In the genomic region with DNA sequence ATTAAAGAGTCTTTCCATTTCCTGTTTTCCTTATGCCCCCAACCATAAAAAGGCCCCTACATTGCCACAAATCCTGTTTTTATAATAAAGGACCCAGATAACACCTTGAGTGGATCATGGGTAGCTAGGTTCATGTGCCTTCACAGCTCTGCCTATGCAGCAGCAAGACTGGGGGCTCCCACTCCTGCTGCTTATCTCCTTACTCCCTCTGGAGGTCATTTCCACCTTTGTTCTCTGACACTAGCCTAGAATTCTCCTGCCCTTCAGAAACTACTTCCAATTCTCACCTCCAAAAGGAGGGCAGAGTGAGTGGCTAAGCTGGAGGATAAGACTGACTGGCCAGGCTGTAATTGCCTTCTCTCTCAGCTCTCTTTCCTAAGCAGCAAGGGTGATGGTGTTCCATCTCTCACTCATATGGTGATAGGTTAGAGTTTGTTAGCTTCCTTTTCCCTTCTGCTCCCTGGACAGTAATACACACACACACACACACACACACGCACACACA, we compare ENCODE assay signal across 1 cellular context.
TF ChIP-seq lines count a peak whose summit lies in the region.

No MANE protein-coding gene starts in this region.

TF ChIP-seq in WTC11, 78 proteins besides CTCF, POLR2A, EP300 and RAD21 (continued from another document):
- TF ChIP-seq, protein P1, sequence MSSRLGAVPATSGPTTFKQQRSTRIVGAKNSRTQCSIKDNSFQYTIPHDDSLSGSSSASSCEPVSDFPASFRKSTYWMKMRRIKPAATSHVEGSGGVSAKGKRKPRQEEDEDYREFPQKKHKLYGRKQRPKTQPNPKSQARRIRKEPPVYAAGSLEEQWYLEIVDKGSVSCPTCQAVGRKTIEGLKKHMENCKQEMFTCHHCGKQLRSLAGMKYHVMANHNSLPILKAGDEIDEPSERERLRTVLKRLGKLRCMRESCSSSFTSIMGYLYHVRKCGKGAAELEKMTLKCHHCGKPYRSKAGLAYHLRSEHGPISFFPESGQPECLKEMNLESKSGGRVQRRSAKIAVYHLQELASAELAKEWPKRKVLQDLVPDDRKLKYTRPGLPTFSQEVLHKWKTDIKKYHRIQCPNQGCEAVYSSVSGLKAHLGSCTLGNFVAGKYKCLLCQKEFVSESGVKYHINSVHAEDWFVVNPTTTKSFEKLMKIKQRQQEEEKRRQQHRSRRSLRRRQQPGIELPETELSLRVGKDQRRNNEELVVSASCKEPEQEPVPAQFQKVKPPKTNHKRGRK (CRISPR knock-in tag; IDR thresholded peaks at IDR 0.05; ENCODE audit: borderline replicate concordance): no peak
- TF ChIP-seq ZNF416 (CRISPR knock-in tag; IDR thresholded peaks at IDR 0.05): no peak
- no peak for TF ChIP-seq SP1 (CRISPR knock-in tag; conservative IDR thresholded peaks at IDR 0.05)
- TF ChIP-seq SMAD4 (CRISPR knock-in tag; IDR thresholded peaks at IDR 0.05): no peak
- TF ChIP-seq GABPB1 (CRISPR knock-in tag; IDR thresholded peaks at IDR 0.05): no peak
- TF ChIP-seq ELF4 (CRISPR knock-in tag; IDR thresholded peaks at IDR 0.05; ENCODE audit: low read depth): no peak
- no peak for TF ChIP-seq FOXJ3 (CRISPR knock-in tag; IDR thresholded peaks at IDR 0.05; ENCODE audit: borderline replicate concordance)
